ENCODE assay signal across 16 cellular contexts in the genomic region with DNA sequence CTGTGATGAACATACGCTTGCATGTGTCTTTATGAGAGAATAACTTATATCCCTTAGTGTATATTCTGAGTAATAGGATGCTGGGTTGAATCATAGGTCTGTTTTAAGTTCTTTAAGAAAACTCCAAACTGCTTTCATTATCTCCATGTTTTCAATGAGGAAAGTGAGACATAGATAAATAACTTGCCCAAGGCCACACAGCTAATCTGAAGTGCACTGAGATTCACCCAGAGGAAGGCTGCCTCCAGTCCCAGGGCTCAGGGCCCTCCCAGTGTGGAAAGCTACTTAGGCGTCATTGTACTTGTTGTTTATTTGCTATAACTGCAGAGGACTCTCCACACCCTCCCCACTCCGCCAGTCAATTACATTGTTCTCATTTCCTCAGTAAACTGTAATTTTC.
DNase-seq lines count a peak whose midpoint lies in the region; TF ChIP-seq lines count a peak whose summit lies in the region.
"Had no signal": no experiment of that assay in that cellular context is flagged by ENCODE, and none has a peak within 500 bp of the region (broad histone marks: within the 10 kb centered on the region; RNA-seq: fewer than 3 reads in every experiment).

No MANE protein-coding gene starts in this region.

- no peak overlapping the region for H3K27ac ChIP-seq in adrenal gland
- H3K27ac ChIP-seq: C4-2B had no signal

- peak; percentile 50 for DNase-seq in HFFc6
- peak in 4 of 7 donors; percentile 17 to 22 (median 20) for DNase-seq in adrenal gland
- DNase-seq in fibroblast of peridontal ligament (ENCODE audit: extremely low read depth) = peak; percentile 22
- no peak for DNase-seq in type B pancreatic cell (ENCODE audit: extremely low spot score, unreplicated experiment)
- DNase-seq in cerebellum (ENCODE audit: low spot score) = no peak
- DNase-seq in GM03348 (ENCODE audit: low spot score) = no peak
- no peak for DNase-seq in SW 1271 (lab: John Stamatoyannopoulos, UW)
- DNase-seq: KBM-7, NCI-H1436, NCI-H2029 treated with DMSO at 0.1 percent for 48 hours, NCI-H2171 treated with DMSO at 0.1 percent for 48 hours, NCI-H510A, NCI-H82, SHP77 treated with DMSO at 0.1 percent for 48 hours had no signal

- no peaks in the 10 kb centered on the region for H3K27me3 ChIP-seq in adrenal gland

- TF ChIP-seq CTCF in HFFc6 (IDR thresholded peaks at IDR 0.05) = no peak
- no peak for TF ChIP-seq CTCF in adrenal gland (IDR thresholded peaks at IDR 0.05)
- TF ChIP-seq CTCF in type B pancreatic cell (conservative IDR thresholded peaks at IDR 0.05) = no peak

- no peak for TF ChIP-seq POLR2A in adrenal gland (IDR thresholded peaks at IDR 0.05)

- H3K9me3 Mint-ChIP-seq in HFFc6 = no peaks in the 10 kb centered on the region
- H3K9me3 Mint-ChIP-seq in type B pancreatic cell = peaks cover 6% of the 10 kb centered on the region

- H3K9me3 ChIP-seq in adrenal gland (replicated peaks in 1 of 3) = no peaks in the 10 kb centered on the region
- H3K9me3 ChIP-seq: HAP-1 had no signal

- no peak overlapping the region; the same call in 1 of the 2 replicates for H3K4me3 Mint-ChIP-seq in HFFc6
- H3K4me3 Mint-ChIP-seq in type B pancreatic cell = no peak overlapping the region

- 77 to 84% (median 83%) methylated on average over 3 of the region's 3 CpGs for WGBS in adrenal gland, 4 donors

- H3K4me1 Mint-ChIP-seq in HFFc6 (ENCODE audit: low read depth) = peaks cover 86% of the 10 kb centered on the region
- H3K4me1 Mint-ChIP-seq in type B pancreatic cell (ENCODE audit: unreplicated experiment) = peaks cover 6% of the 10 kb centered on the region

- H3K27me3 Mint-ChIP-seq in HFFc6 (ENCODE audit: insufficient read depth) = no peaks in the 10 kb centered on the region; the same call in 1 of the 2 replicates
- no peaks in the 10 kb centered on the region for H3K27me3 Mint-ChIP-seq in type B pancreatic cell

- H3K36me3 Mint-ChIP-seq in HFFc6 (ENCODE audit: low read depth) (no peaks in the 10 kb centered on the region), type B pancreatic cell (peaks cover 6% of the 10 kb centered on the region)

- no peak overlapping the region for H3K4me3 ChIP-seq in adrenal gland
- H3K4me3 ChIP-seq: HAP-1 had no signal

- H3K4me1 ChIP-seq in adrenal gland (replicated peaks in 1 of 2) = peaks cover 0 to 4% of the 10 kb centered on the region in 2 donors
- H3K4me1 ChIP-seq: HAP-1 had no signal

- H3K27ac Mint-ChIP-seq in HFFc6 = peak overlapping the region; percentile 70
- peak overlapping the region; percentile 78 for H3K27ac Mint-ChIP-seq in type B pancreatic cell

- intact Hi-C loops in adrenal gland (cut with DNase I) = no loop called here

- H3K36me3 ChIP-seq in adrenal gland (replicated peaks in 1 of 2) = no peaks in the 10 kb centered on the region
- H3K36me3 ChIP-seq: HAP-1 had no signal

Comparison
In these comparisons a context has a peak if more than half of its experiments do, and no peak if none do; other contexts are left out.
1. DNase-seq: peak in HFFc6 (single experiment), adrenal gland (4 of 7) and fibroblast of peridontal ligament (single experiment); none in type B pancreatic cell (single experiment), cerebellum (single experiment), GM03348 (single experiment) and SW 1271 (0 of 2).